ENCODE assay signal across 8 cellular contexts in genomic region chr7:30136339-30136738, GRCh38. TPM values are rescaled to one million over a fixed set of nuclear protein-coding genes. Genes with fewer than 3 reads are reported as not detected.
DNase-seq lines count a peak whose midpoint lies in the region; ATAC-seq and TF ChIP-seq lines count a peak whose summit lies in the region.

No MANE protein-coding gene starts in this region.

- H3K4me3 ChIP-seq in adipocyte (ENCODE audit: low read length) = peak overlapping the region; percentile 93
- H3K4me3 ChIP-seq in kidney epithelial cell (ENCODE audit: low read depth, low read length) = peak overlapping the region; percentile 75
- H3K4me3 ChIP-seq in testis = peak overlapping the region; percentile 72 to 79

- peak overlapping the region; percentile 22 to 93 for H3K27ac ChIP-seq in testis

- TF ChIP-seq CTCF in kidney epithelial cell (IDR thresholded peaks at IDR 0.05; ENCODE audit: insufficient read depth, low read length, poor library complexity, severe bottlenecking) (no peak), testis (IDR thresholded peaks at IDR 0.05) (no peak)

- TF ChIP-seq POLR2A in testis (IDR thresholded peaks at IDR 0.05) = no peak

- H3K27me3 ChIP-seq in adipocyte (replicated peaks; ENCODE audit: control insufficient read depth, insufficient read depth, low read length) (no peaks in the 10 kb centered on the region), kidney epithelial cell (ENCODE audit: control insufficient read depth, insufficient read depth, low read length) (no peaks in the 10 kb centered on the region), testis (no peaks in the 10 kb centered on the region)

- H3K36me3 Mint-ChIP-seq in T-helper 1 cell treated with Interleukin-12 subunit alpha and Interleukin-12 subunit beta and Interleukin-4 antibody, amounts not matched to agents 30 μg/mL and 1 μg/mL, for 36 hours (ENCODE audit: low read depth) = no peaks in the 10 kb centered on the region

- no peak overlapping the region for H3K27ac Mint-ChIP-seq in T-helper 1 cell treated with Interleukin-12 subunit alpha and Interleukin-12 subunit beta and Interleukin-4 antibody, amounts not matched to agents 30 μg/mL and 1 μg/mL, for 36 hours

- H3K9me3 Mint-ChIP-seq in T-helper 1 cell treated with Interleukin-12 subunit alpha and Interleukin-12 subunit beta and Interleukin-4 antibody, amounts not matched to agents 30 μg/mL and 1 μg/mL, for 36 hours = no peaks in the 10 kb centered on the region

- H3K36me3 ChIP-seq in adipocyte (ENCODE audit: control insufficient read depth, insufficient read depth, low read length, severe bottlenecking) = peaks cover 4% of the 10 kb centered on the region
- H3K36me3 ChIP-seq in kidney epithelial cell (ENCODE audit: control insufficient read depth, insufficient read depth, low read length) = no peaks in the 10 kb centered on the region
- H3K36me3 ChIP-seq in testis (ENCODE audit: low read depth, missing control alignments) = no peaks in the 10 kb centered on the region

- H3K4me1 ChIP-seq in adipocyte (ENCODE audit: control insufficient read depth, insufficient read depth, low read length) (peaks cover 54% of the 10 kb centered on the region), testis (peaks cover 3% of the 10 kb centered on the region)

- peaks cover 6% of the 10 kb centered on the region for H3K4me1 Mint-ChIP-seq in T-helper 1 cell treated with Interleukin-12 subunit alpha and Interleukin-12 subunit beta and Interleukin-4 antibody, amounts not matched to agents 30 μg/mL and 1 μg/mL, for 36 hours (ENCODE audit: low read depth)

- H3K9ac ChIP-seq in adipocyte (ENCODE audit: low read length) = peak overlapping the region; percentile 92

- 14 to 27% methylated on average over 18 to 24 of the region's 24 CpGs for WGBS in testis, 2 donors

- H3K27me3 Mint-ChIP-seq in T-helper 1 cell treated with Interleukin-12 subunit alpha and Interleukin-12 subunit beta and Interleukin-4 antibody, amounts not matched to agents 30 μg/mL and 1 μg/mL, for 36 hours (ENCODE audit: low read depth) = peaks cover 33% of the 10 kb centered on the region

- no peaks in the 10 kb centered on the region for H3K9me3 ChIP-seq in adipocyte (ENCODE audit: control insufficient read depth, low read length)
- no peaks in the 10 kb centered on the region for H3K9me3 ChIP-seq in testis

- H3K4me3 Mint-ChIP-seq in T-helper 1 cell treated with Interleukin-12 subunit alpha and Interleukin-12 subunit beta and Interleukin-4 antibody, amounts not matched to agents 30 μg/mL and 1 μg/mL, for 36 hours = peak overlapping the region; percentile 81

- ATAC-seq in GM19351 (IDR thresholded peaks at IDR 0.05; ENCODE audit: unreplicated experiment) (no peak), HG02970 (IDR thresholded peaks at IDR 0.05; ENCODE audit: low FRiP score, unreplicated experiment) (no peak)

- intact Hi-C loops in testis (cut with DNase I; ENCODE audit: low total_unique reads) = no loop called here

- in situ Hi-C loops in G401 (cut with HindIII; ENCODE audit: low sequenced_read_pairs) = no loop called here

- no peak for DNase-seq in T-helper 1 cell
- DNase-seq in adipocyte (ENCODE audit: low read depth) = no peak
- DNase-seq in kidney epithelial cell (ENCODE audit: low read depth) = no peak
- DNase-seq in testis = no peak
- DNase-seq in G401 (ENCODE audit: low spot score) = no peak

RNA-seq across cellular contexts. Expression of gene MTURN, which starts 1.6 kb away (rescaled TPM):
- 18.5 and 21.1 TPM in 2 replicates for total RNA-seq in kidney epithelial cell
- total RNA-seq in testis = 10 to 100 TPM; 17.3 to 25.6 TPM
- 19.3 TPM for polyA plus RNA-seq in testis (ENCODE audit: insufficient read depth, low read depth, low replicate concordance)
- 8.5 and 9.1 TPM in 2 replicates for total RNA-seq in G401 (2014; rRNA removed; shearing (Covaris generic))
